Comparison of ENCODE assay signal across 17 cellular contexts in genomic region chr10:94264085-94264484, GRCh38.
DNase-seq lines count a peak whose midpoint lies in the region; ATAC-seq, FAIRE-seq and TF ChIP-seq lines count a peak whose summit lies in the region.
"Had no signal": no experiment of that assay in that cellular context is flagged by ENCODE, and none has a peak within 500 bp of the region (broad histone marks: within the 10 kb centered on the region; RNA-seq: fewer than 3 reads in every experiment).

No MANE protein-coding gene starts in this region.

- no peak overlapping the region for H3K27ac ChIP-seq in pancreas
- H3K27ac ChIP-seq: BLaER1 treated with 17β-estradiol and CSF1 and Interleukin-3, amounts not matched to agents 10 nM and 100 nM; HL-60 had no signal

- no peak overlapping the region for H3K4me3 Mint-ChIP-seq in chondrocyte (ENCODE audit: unreplicated experiment)
- H3K4me3 Mint-ChIP-seq: CD4-positive, CD25-positive, alpha-beta regulatory T cell; GM23338; H9 had no signal

- intact Hi-C loops in pancreas (cut with DNase I): no loop called here

- H3K4me1 Mint-ChIP-seq in chondrocyte (ENCODE audit: low read depth): peaks cover 23% of the 10 kb centered on the region
- H3K4me1 Mint-ChIP-seq: CD4-positive, CD25-positive, alpha-beta regulatory T cell; GM23338; H9 had no signal

- H3K4me1 ChIP-seq in pancreas: peaks cover 0 to 15% (median 9%) of the 10 kb centered on the region in 3 donors

- ATAC-seq in pancreas: no peak
- ATAC-seq: GM12878, GM23338 had no signal

- H3K36me3 ChIP-seq in pancreas: no peaks in the 10 kb centered on the region
- H3K36me3 ChIP-seq: BLaER1 treated with 17β-estradiol and CSF1 and Interleukin-3, amounts not matched to agents 10 nM and 100 nM had no signal

- peaks cover 13% of the 10 kb centered on the region for H3K36me3 Mint-ChIP-seq in chondrocyte (ENCODE audit: low read depth)
- H3K36me3 Mint-ChIP-seq: CD4-positive, CD25-positive, alpha-beta regulatory T cell had no signal

- TF ChIP-seq CTCF in chondrocyte (IDR thresholded peaks at IDR 0.05): no peak
- no peak for TF ChIP-seq CTCF in pancreas (IDR thresholded peaks at IDR 0.05)

- peak; percentile 26 for DNase-seq in NCI-H2171 treated with DMSO at 0.1 percent for 48 hours (lab: John Stamatoyannopoulos, UW)
- no peak for DNase-seq in NCI-H2171 (lab: John Stamatoyannopoulos, UW)
- peak; percentile 2 for DNase-seq in NCI-H2029 (lab: John Stamatoyannopoulos, UW)
- no peak for DNase-seq in chondrocyte (ENCODE audit: low spot score)
- DNase-seq in NCI-H1417 (lab: John Stamatoyannopoulos, UW): no peak
- DNase-seq in pancreas: no peak
- DNase-seq in activated CD8-positive, alpha-beta memory T cell treated with anti-CD3 and anti-CD28 coated beads, Interleukin-2, amount 50 U/mL, for 4 hours: no peak
- DNase-seq: ACHN; CD4-positive, CD25-positive, alpha-beta regulatory T cell; DMS79; H9; IMR-90; KBM-7 had no signal

- H3K27me3 Mint-ChIP-seq in chondrocyte (ENCODE audit: low read depth): no peaks in the 10 kb centered on the region

- no peak overlapping the region for H3K4me3 ChIP-seq in pancreas
- H3K4me3 ChIP-seq: BLaER1 treated with 17β-estradiol and CSF1 and Interleukin-3, amounts not matched to agents 10 nM and 100 nM; GM12878; GM23338 had no signal

- H3K27ac Mint-ChIP-seq in chondrocyte (ENCODE audit: unreplicated experiment): peak overlapping the region; percentile 45
- H3K27ac Mint-ChIP-seq: CD4-positive, CD25-positive, alpha-beta regulatory T cell; GM23338; H9 had no signal

- FAIRE-seq in pancreas (lab: Jason Lieb, UNC): no peak
- FAIRE-seq: GM12878 had no signal

- H3K9me3 ChIP-seq in pancreas: no peaks in the 10 kb centered on the region
- H3K9me3 ChIP-seq: BLaER1 treated with 17β-estradiol and CSF1 and Interleukin-3, amounts not matched to agents 10 nM and 100 nM had no signal

- WGBS in pancreas, 2 donors: 41 to 42% methylated on average over 3 of the region's 3 CpGs

- H3K9me3 Mint-ChIP-seq in chondrocyte (ENCODE audit: low read depth): no peaks in the 10 kb centered on the region
- H3K9me3 Mint-ChIP-seq: GM23338, H9 had no signal

- no peaks in the 10 kb centered on the region for H3K27me3 ChIP-seq in pancreas
- H3K27me3 ChIP-seq: BLaER1 treated with 17β-estradiol and CSF1 and Interleukin-3, amounts not matched to agents 10 nM and 100 nM had no signal

Comparison
In these comparisons a context has a peak if more than half of its experiments do, and no peak if none do; other contexts are left out.
1. DNase-seq: peak in NCI-H2171 treated with DMSO at 0.1 percent for 48 hours (single experiment) and NCI-H2029 (single experiment); none in NCI-H2171 (single experiment), chondrocyte (single experiment), NCI-H1417 (0 of 3), pancreas (0 of 6) and activated CD8-positive, alpha-beta memory T cell treated with anti-CD3 and anti-CD28 coated beads, Interleukin-2, amount 50 U/mL, for 4 hours (single experiment).